Comparison of ENCODE assay signal across 8 cellular contexts in genomic region chr4:61389640-61390039, GRCh38.
"Had no signal": no experiment of that assay in that cellular context is flagged by ENCODE, and none has a peak within 500 bp of the region (broad histone marks: within the 10 kb centered on the region; RNA-seq: fewer than 3 reads in every experiment).

No MANE protein-coding gene starts in this region.

- H3K4me1 Mint-ChIP-seq: IgD-negative memory B cell had no signal

- H3K4me3 ChIP-seq: HAP-1 had no signal

- ATAC-seq: HCT116, HepG2 had no signal

- H3K9me3 ChIP-seq: HAP-1 had no signal

- H3K27me3 Mint-ChIP-seq: IgD-negative memory B cell had no signal

- H3K36me3 Mint-ChIP-seq: IgD-negative memory B cell had no signal

- H3K4me3 Mint-ChIP-seq: HFFc6, IgD-negative memory B cell had no signal

- H3K27ac ChIP-seq: HL-60 had no signal

- DNase-seq: GOT3, H7, HFFc6 had no signal

- H3K4me1 ChIP-seq: HAP-1 had no signal

- H3K36me3 ChIP-seq: HAP-1 had no signal

- H3K27ac Mint-ChIP-seq: HFFc6, IgD-negative memory B cell had no signal
